Comparison of ENCODE assay signal across 7 cellular contexts in the genomic region with DNA sequence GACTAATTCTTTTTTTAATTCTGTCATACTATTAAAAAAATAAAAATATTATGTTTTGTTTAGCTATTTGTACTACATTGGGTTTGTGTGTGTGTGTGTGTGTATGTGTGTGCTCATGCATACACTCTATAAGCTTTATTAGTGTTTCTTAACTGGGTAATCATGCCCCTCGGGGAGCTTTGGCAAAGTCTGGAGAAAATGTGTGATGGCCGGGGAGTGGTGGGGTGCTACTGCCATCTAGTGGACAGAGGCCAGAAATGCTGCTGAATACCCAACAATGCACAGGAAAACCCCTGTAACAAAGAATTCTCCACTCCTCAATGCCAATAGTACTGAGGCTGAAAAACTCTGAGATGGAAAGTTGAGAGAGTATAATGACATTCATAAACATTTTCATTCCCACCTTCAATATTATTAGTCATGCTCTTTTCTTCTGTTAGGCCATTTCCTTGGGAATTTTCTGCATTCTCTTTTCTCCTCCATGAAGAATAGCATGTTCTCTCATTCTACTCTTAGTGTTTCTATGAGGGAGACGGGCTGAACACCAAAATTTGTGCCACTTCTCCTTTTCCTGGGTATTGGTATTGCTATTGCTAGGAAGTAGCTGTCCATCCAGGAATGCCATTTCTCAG.
A peak's percentile ranks its signal among the peaks of the same experiment; 100 is the strongest.
DNase-seq lines count a peak whose midpoint lies in the region; ATAC-seq and TF ChIP-seq lines count a peak whose summit lies in the region.

No MANE protein-coding gene starts in this region.

- ATAC-seq in HG02588 (IDR thresholded peaks at IDR 0.05; ENCODE audit: unreplicated experiment): peak; percentile 92

- DNase-seq in NCI-H128 (lab: John Stamatoyannopoulos, UW; ENCODE audit: unreplicated experiment) (peak; percentile 60), T1000 (lab: John Stamatoyannopoulos, UW) (peak; percentile 19), astrocyte of the spinal cord (ENCODE audit: low read depth, low spot score) (peak; percentile 66), iPS DF 19.7 (ENCODE audit: low read depth, low spot score) (peak; percentile 30), smooth muscle cell of the brain vasculature (ENCODE audit: low read depth, low spot score) (peak; percentile 54)

- in situ Hi-C loops in astrocyte of the spinal cord (cut with HindIII; ENCODE audit: low sequenced_read_pairs): no loop called here

- no peak overlapping the region for H3K4me3 ChIP-seq in astrocyte of the spinal cord (ENCODE audit: low read depth, low read length)

- TF ChIP-seq CTCF in GM12874 (IDR thresholded peaks at IDR 0.05; ENCODE audit: insufficient read depth, low read depth, low read length): peak; percentile 84
- peak; percentile 88 for TF ChIP-seq CTCF in astrocyte of the spinal cord (IDR thresholded peaks at IDR 0.05; ENCODE audit: low read depth, low read length)
